In genomic region chr6:35218456-35218855, GRCh38 we compare ENCODE assay signal across 1 cellular context.
TF ChIP-seq lines count a peak whose summit lies in the region.

No MANE protein-coding gene starts in this region.

TF ChIP-seq in IMR-90, 13 proteins besides CTCF, POLR2A, EP300 and RAD21 (continued from another document):
- no peak for TF ChIP-seq SMC3 (IDR thresholded peaks at IDR 0.05; ENCODE audit: low read depth, low read length)
- no peak for TF ChIP-seq MAZ (IDR thresholded peaks at IDR 0.05; ENCODE audit: borderline replicate concordance, low read depth, low read length)
- no peak for TF ChIP-seq FOS (IDR thresholded peaks at IDR 0.05; ENCODE audit: low read depth, low read length)
- no peak for TF ChIP-seq RCOR1 (IDR thresholded peaks at IDR 0.05; ENCODE audit: insufficient replicate concordance, low read length)
- no peak for TF ChIP-seq ELK1 (IDR thresholded peaks at IDR 0.05; ENCODE audit: borderline replicate concordance, low read depth, low read length)
- TF ChIP-seq CHD1 (IDR thresholded peaks at IDR 0.05; ENCODE audit: low read depth, low read length) = no peak
- no peak for TF ChIP-seq CEBPB (IDR thresholded peaks at IDR 0.05; ENCODE audit: low read depth, low read length)
- TF ChIP-seq USF2 (IDR thresholded peaks at IDR 0.05; ENCODE audit: low read depth, low read length) = no peak
- TF ChIP-seq NFE2L2 (IDR thresholded peaks at IDR 0.05; ENCODE audit: low read depth, low read length) = no peak
- TF ChIP-seq BHLHE40 (IDR thresholded peaks at IDR 0.05; ENCODE audit: low read depth, low read length) = no peak
- no peak for TF ChIP-seq MAFK (IDR thresholded peaks at IDR 0.05; ENCODE audit: low read depth, low read length)
- TF ChIP-seq MXI1 (IDR thresholded peaks at IDR 0.05; ENCODE audit: borderline replicate concordance, low read depth, low read length) = no peak
TF ChIP-seq in IMR-90: peak in this region for 0.
